ENCODE assay signal across 8 cellular contexts in genomic region chr10:116272497-116273221, GRCh38. TPM values are rescaled to one million over a fixed set of nuclear protein-coding genes. Genes with fewer than 3 reads are reported as not detected.
DNase-seq lines count a peak whose midpoint lies in the region; ATAC-seq and TF ChIP-seq lines count a peak whose summit lies in the region.

GFRA1 (minus strand) TSS chr10:116273206; CDS start chr10:116272029, 1,177 bp downstream.

- no peaks in the 10 kb centered on the region for H3K36me3 ChIP-seq in iPS-20b (ENCODE audit: insufficient read depth, low read depth, low read length)
- H3K36me3 ChIP-seq in smooth muscle cell (ENCODE audit: low read depth) = no peaks in the 10 kb centered on the region

- POLR2A ChIA-PET in activated naive CD8-positive, alpha-beta T cell treated with anti-CD3 and anti-CD28 coated beads, Interleukin-2, amount 10 ng/mL, durations not matched to agents 7 days and 5 days (lab: Charles Lee) = no interaction called here

- peak; percentile 29 for DNase-seq in activated naive CD8-positive, alpha-beta T cell treated with anti-CD3 and anti-CD28 coated beads, Interleukin-2, amount 10 ng/mL, durations not matched to agents 7 days and 5 days
- peak; percentile 44 for DNase-seq in smooth muscle cell (lab: John Stamatoyannopoulos, UW; ENCODE audit: unreplicated experiment)
- DNase-seq in GOT3 (lab: John Stamatoyannopoulos, UW) = no peak
- DNase-seq in stimulated activated CD8-positive, alpha-beta memory T cell treated with anti-CD3 and anti-CD28 coated beads, Interleukin-4, amount 100 ng/mL, for 48 hours = no peak
- no peak for DNase-seq in NCI-H1694 (lab: John Stamatoyannopoulos, UW)

- TF ChIP-seq CTCF in 22Rv1 (IDR thresholded peaks at IDR 0.05) (0 out of 2 replicates have a peak, but pooled peaks have one; percentile 10), smooth muscle cell (IDR thresholded peaks at IDR 0.05; ENCODE audit: borderline replicate concordance, insufficient read depth, poor library complexity, severe bottlenecking) (no peak)

- H3K9ac ChIP-seq in iPS-20b (ENCODE audit: low read depth, low read length) (peak within 1 kb of the TSS; percentile 3; the same call in 1 of the 2 replicates), smooth muscle cell (ENCODE audit: low read depth) (peak within 1 kb of the TSS; percentile 17)

- under 1% methylated on average over 60 of the region's 69 CpGs for WGBS in smooth muscle cell (ENCODE audit: low lambda C conversion rate)

- peak within 1 kb of the TSS; percentile 75 for H3K4me3 ChIP-seq in iPS-20b (ENCODE audit: low read length)
- H3K4me3 ChIP-seq in smooth muscle cell = peak within 1 kb of the TSS; percentile 63

- peaks cover 70% of the 10 kb centered on the region for H3K27me3 Mint-ChIP-seq in activated naive CD8-positive, alpha-beta T cell treated with anti-CD3 and anti-CD28 coated beads, Interleukin-2, amount 10 ng/mL, durations not matched to agents 7 days and 5 days

- H3K36me3 Mint-ChIP-seq in activated naive CD8-positive, alpha-beta T cell treated with anti-CD3 and anti-CD28 coated beads, Interleukin-2, amount 10 ng/mL, durations not matched to agents 7 days and 5 days = peaks cover 1% of the 10 kb centered on the region

- H3K9me3 ChIP-seq in iPS-20b (ENCODE audit: insufficient read depth, low read depth, low read length) (no peaks in the 10 kb centered on the region), smooth muscle cell (replicated peaks; ENCODE audit: low read depth) (no peaks in the 10 kb centered on the region)

- H3K27ac ChIP-seq in 22Rv1 = no peak within 1 kb of the TSS
- no peak within 1 kb of the TSS for H3K27ac ChIP-seq in iPS-20b (ENCODE audit: low read length)
- H3K27ac ChIP-seq in smooth muscle cell (ENCODE audit: low read depth) = no peak within 1 kb of the TSS

- ATAC-seq in GM18873 (IDR thresholded peaks at IDR 0.05; ENCODE audit: low FRiP score, unreplicated experiment) = peak; percentile 49
- ATAC-seq in activated naive CD8-positive, alpha-beta T cell treated with anti-CD3 and anti-CD28 coated beads, Interleukin-2, amount 10 ng/mL, durations not matched to agents 7 days and 5 days (ENCODE audit: low read depth) = no peak

- H3K4me2 ChIP-seq in smooth muscle cell = peak within 1 kb of the TSS; percentile 99

- H3K9me3 Mint-ChIP-seq in activated naive CD8-positive, alpha-beta T cell treated with anti-CD3 and anti-CD28 coated beads, Interleukin-2, amount 10 ng/mL, durations not matched to agents 7 days and 5 days = no peaks in the 10 kb centered on the region

- H3K4me1 ChIP-seq in iPS-20b (ENCODE audit: insufficient read depth, low read length) (peaks cover 4% of the 10 kb centered on the region; the same call in 1 of the 2 replicates), smooth muscle cell (ENCODE audit: low read depth) (peaks cover 19% of the 10 kb centered on the region)

- peaks cover 7% of the 10 kb centered on the region for H3K4me1 Mint-ChIP-seq in activated naive CD8-positive, alpha-beta T cell treated with anti-CD3 and anti-CD28 coated beads, Interleukin-2, amount 10 ng/mL, durations not matched to agents 7 days and 5 days

- peak within 1 kb of the TSS; percentile 86 for H2AFZ ChIP-seq in smooth muscle cell (ENCODE audit: low read depth)

- H3K27me3 ChIP-seq in iPS-20b (ENCODE audit: insufficient read depth, low read length) (peaks cover 97% of the 10 kb centered on the region), smooth muscle cell (ENCODE audit: low read depth) (peaks cover 80% of the 10 kb centered on the region)

- no peaks in the 10 kb centered on the region for H3F3A ChIP-seq in smooth muscle cell (ENCODE audit: low read depth)

- H3K27ac Mint-ChIP-seq in activated naive CD8-positive, alpha-beta T cell treated with anti-CD3 and anti-CD28 coated beads, Interleukin-2, amount 10 ng/mL, durations not matched to agents 7 days and 5 days = no peak within 1 kb of the TSS

- no peaks in the 10 kb centered on the region for H4K20me1 ChIP-seq in smooth muscle cell (ENCODE audit: low read depth)

- H3K4me3 Mint-ChIP-seq in activated naive CD8-positive, alpha-beta T cell treated with anti-CD3 and anti-CD28 coated beads, Interleukin-2, amount 10 ng/mL, durations not matched to agents 7 days and 5 days = peak within 1 kb of the TSS; percentile 77

- H3K79me2 ChIP-seq in smooth muscle cell (ENCODE audit: low read depth) = no peaks in the 10 kb centered on the region

RNA-seq across cellular contexts. Expression of gene GFRA1, which starts in this region (rescaled TPM):
- total RNA-seq in activated naive CD8-positive, alpha-beta T cell treated with anti-CD3 and anti-CD28 coated beads, Interleukin-2, amount 10 ng/mL, durations not matched to agents 7 days and 5 days = not detected
- 1.9 and 3.1 TPM in 2 replicates for total RNA-seq in smooth muscle cell
- polyA plus RNA-seq in smooth muscle cell = 1.2 and 1.3 TPM in 2 replicates

Comparison
In these comparisons a context has a peak if more than half of its experiments do, and no peak if none do; other contexts are left out.
1. Peak in DNase-seq in activated naive CD8-positive, alpha-beta T cell treated with anti-CD3 and anti-CD28 coated beads, Interleukin-2, amount 10 ng/mL, durations not matched to agents 7 days and 5 days; RNA of the gene not detected or under 1 TPM.